ENCODE assay signal across 31 cellular contexts in genomic region chr20:61963885-61964674, GRCh38.
"Had no signal": no experiment of that assay in that cellular context is flagged by ENCODE, and none has a peak within 500 bp of the region (broad histone marks: within the 10 kb centered on the region; RNA-seq: fewer than 3 reads in every experiment).

No MANE protein-coding gene starts in this region.

- H3K9me3 Mint-ChIP-seq: activated CD4-positive, alpha-beta memory T cell treated with anti-CD3 and anti-CD28 coated beads for 36 hours; activated CD4-positive, alpha-beta T cell treated with anti-CD3 and anti-CD28 coated beads, Interleukin-2, amount 10 ng/mL, durations not matched to agents 7 days and 5 days; activated naive CD4-positive, alpha-beta T cell treated with anti-CD3 and anti-CD28 coated beads, Interleukin-2, amount 10 ng/mL, durations not matched to agents 7 days and 5 days; activated naive CD8-positive, alpha-beta T cell treated with anti-CD3 and anti-CD28 coated beads, Interleukin-2, amount 50 U/mL, for 24 hours; T-helper 1 cell treated with Interleukin-12 subunit alpha and Interleukin-12 subunit beta and Interleukin-4 antibody, amounts not matched to agents 30 μg/mL and 1 μg/mL, for 36 hours; T-helper 2 cell treated with Interferon-gamma antibody and Interleukin-4, amounts not matched to agents 5 μg/mL and 100 μg/mL, for 36 hours had no signal

- H3K27ac Mint-ChIP-seq: activated CD4-positive, alpha-beta memory T cell treated with anti-CD3 and anti-CD28 coated beads for 36 hours; activated CD4-positive, alpha-beta T cell treated with anti-CD3 and anti-CD28 coated beads, Interleukin-2, amount 10 ng/mL, durations not matched to agents 7 days and 5 days; activated naive CD4-positive, alpha-beta T cell treated with anti-CD3 and anti-CD28 coated beads, Interleukin-2, amount 10 ng/mL, durations not matched to agents 7 days and 5 days; activated naive CD8-positive, alpha-beta T cell; activated naive CD8-positive, alpha-beta T cell treated with anti-CD3 and anti-CD28 coated beads, Interleukin-2, amount 50 U/mL, for 24 hours; brain; T-helper 1 cell treated with Interleukin-12 subunit alpha and Interleukin-12 subunit beta and Interleukin-4 antibody, amounts not matched to agents 30 μg/mL and 1 μg/mL, for 36 hours; T-helper 2 cell treated with Interferon-gamma antibody and Interleukin-4, amounts not matched to agents 5 μg/mL and 100 μg/mL, for 36 hours had no signal

- FAIRE-seq: bronchial epithelial cell, TTC549 had no signal

- H3K4me1 Mint-ChIP-seq: activated CD4-positive, alpha-beta T cell treated with anti-CD3 and anti-CD28 coated beads, Interleukin-2, amount 10 ng/mL, durations not matched to agents 7 days and 5 days; activated naive CD4-positive, alpha-beta T cell treated with anti-CD3 and anti-CD28 coated beads, Interleukin-2, amount 10 ng/mL, durations not matched to agents 7 days and 5 days; brain had no signal

- H3K4me3 Mint-ChIP-seq: activated CD4-positive, alpha-beta memory T cell treated with anti-CD3 and anti-CD28 coated beads for 36 hours; activated CD4-positive, alpha-beta T cell treated with anti-CD3 and anti-CD28 coated beads, Interleukin-2, amount 10 ng/mL, durations not matched to agents 7 days and 5 days; activated naive CD4-positive, alpha-beta T cell treated with anti-CD3 and anti-CD28 coated beads, Interleukin-2, amount 10 ng/mL, durations not matched to agents 7 days and 5 days; activated naive CD8-positive, alpha-beta T cell; activated naive CD8-positive, alpha-beta T cell treated with anti-CD3 and anti-CD28 coated beads, Interleukin-2, amount 50 U/mL, for 24 hours; brain; T-helper 1 cell treated with Interleukin-12 subunit alpha and Interleukin-12 subunit beta and Interleukin-4 antibody, amounts not matched to agents 30 μg/mL and 1 μg/mL, for 36 hours; T-helper 2 cell treated with Interferon-gamma antibody and Interleukin-4, amounts not matched to agents 5 μg/mL and 100 μg/mL, for 36 hours had no signal

- H3K4me3 ChIP-seq: SJSA1 had no signal

- H3K9me3 ChIP-seq: SJSA1, SK-N-SH had no signal

- H3K4me2 ChIP-seq: KMS-11, SK-N-SH had no signal

- H3K9ac ChIP-seq: KMS-11, SK-N-SH had no signal

- H3K36me3 Mint-ChIP-seq: activated CD4-positive, alpha-beta memory T cell treated with anti-CD3 and anti-CD28 coated beads for 36 hours; activated naive CD4-positive, alpha-beta T cell treated with anti-CD3 and anti-CD28 coated beads, Interleukin-2, amount 10 ng/mL, durations not matched to agents 7 days and 5 days; activated naive CD8-positive, alpha-beta T cell had no signal

- H3K4me1 ChIP-seq: SJSA1 had no signal

- ATAC-seq: PC-3 had no signal

- H3K36me3 ChIP-seq: SJSA1 had no signal

- DNase-seq: activated CD4-positive, alpha-beta memory T cell treated with anti-CD3 and anti-CD28 coated beads for 36 hours; activated CD4-positive, alpha-beta T cell treated with anti-CD3 and anti-CD28 coated beads, Interleukin-2, amount 10 ng/mL, durations not matched to agents 7 days and 5 days; activated CD8-positive, alpha-beta memory T cell treated with anti-CD3 and anti-CD28 coated beads, Interleukin-2, amount 50 U/mL, for 48 hours; activated effector memory CD4-positive, alpha-beta T cell treated with Interleukin-2 at 50 U/mL for 16 hours; activated naive CD4-positive, alpha-beta T cell treated with anti-CD3 and anti-CD28 coated beads, Interleukin-2, amount 10 ng/mL, durations not matched to agents 7 days and 5 days; activated naive CD8-positive, alpha-beta T cell treated with anti-CD3 and anti-CD28 coated beads, Interleukin-2, amount 50 U/mL, for 24 hours; activated T-cell treated with anti-CD3 and anti-CD28 coated beads, Interleukin-2, amount 50 U/mL, for 48 hours; caudate nucleus; cerebellar nuclear complex; MM.1S; MV-4-11; NCI-H1092; NCI-H1436 treated with DMSO at 0.1 percent for 48 hours; NCI-H1694 treated with DMSO at 0.1 percent for 48 hours; NCI-H2029 treated with DMSO at 0.1 percent for 48 hours; NCI-H2107; NCI-H2171; NCI-H510A; NCI-H748 treated with DMSO at 0.1 percent for 48 hours; NK-92 treated with Interleukin-12 subunit alpha and Interleukin-12 subunit beta, amount 100 ng/mL, for 24 hours; PC-3; SHP77; SK-N-SH had no signal

- H3K27ac ChIP-seq: KMS-11, SJSA1 had no signal

- H3K27me3 Mint-ChIP-seq: brain had no signal
